Comparison of ENCODE assay signal across 10 cellular contexts in the genomic region with DNA sequence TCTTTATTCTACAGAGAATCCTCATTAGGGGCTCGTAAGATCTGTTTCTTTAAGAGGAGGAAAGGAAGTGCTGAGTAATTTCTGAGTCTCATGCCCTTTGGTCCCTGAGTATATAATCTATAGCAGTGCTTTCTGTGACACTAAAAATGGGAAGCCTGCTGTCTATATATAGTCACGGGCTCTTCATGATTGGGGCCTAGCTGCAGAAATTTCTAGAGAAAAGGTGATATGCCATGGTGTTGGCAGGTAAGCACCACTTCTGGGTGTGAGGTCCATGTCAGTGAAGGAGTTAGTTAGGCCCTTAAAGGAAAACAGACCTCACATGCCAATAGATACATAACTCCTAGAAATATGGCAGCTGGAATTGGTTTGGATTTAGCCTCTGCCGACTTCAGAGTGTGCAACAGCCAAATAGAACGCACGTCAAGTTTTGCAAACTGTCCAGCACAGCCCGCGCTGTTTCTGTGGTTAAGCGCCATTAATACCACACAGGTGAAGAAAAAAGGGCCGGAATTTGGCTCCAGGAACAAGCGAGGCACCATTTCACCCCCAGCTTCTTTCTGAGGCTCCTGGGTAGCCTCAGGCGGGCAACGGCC.
DNase-seq lines count a peak whose midpoint lies in the region; ATAC-seq and TF ChIP-seq lines count a peak whose summit lies in the region.
"Had no signal": no experiment of that assay in that cellular context is flagged by ENCODE, and none has a peak within 500 bp of the region (broad histone marks: within the 10 kb centered on the region; RNA-seq: fewer than 3 reads in every experiment).

No MANE protein-coding gene starts in this region.

- peaks cover 46% of the 10 kb centered on the region for H3K4me1 Mint-ChIP-seq in nephron progenitor cell

- peak overlapping the region; percentile 80 for H3K4me3 Mint-ChIP-seq in nephron progenitor cell

- DNase-seq in BE2C (no peak), MG63 (no peak), nephron progenitor cell (no peak), MM.1S (no peak), ecto neural progenitor cell (ENCODE audit: low spot score) (no peak), GF-D8 (lab: John Stamatoyannopoulos, UW) (no peak)

- H3K9ac ChIP-seq in duodenal mucosa (ENCODE audit: low read depth in 1 of 2, low read length in 2 of 2) (peak overlapping the region; percentile 78 to 89), MM.1S (ENCODE audit: low read length) (no peak overlapping the region)
- H3K9ac ChIP-seq: KMS-11 had no signal

- no peaks in the 10 kb centered on the region for H3K9me2 ChIP-seq in MM.1S (replicated peaks; ENCODE audit: insufficient read depth, low read length)

- peak overlapping the region; percentile 95 for H3K27ac ChIP-seq in duodenal mucosa (ENCODE audit: low read depth, low read length)
- H3K27ac ChIP-seq in MM.1S (ENCODE audit: low read length), result no peak overlapping the region
- H3K27ac ChIP-seq: KMS-11 had no signal

- no peaks in the 10 kb centered on the region for H3K79me2 ChIP-seq in MM.1S (ENCODE audit: low read length)

- H3K27me3 Mint-ChIP-seq in nephron progenitor cell (ENCODE audit: low read depth, poor library complexity), result peaks cover 7% of the 10 kb centered on the region

- no peaks in the 10 kb centered on the region for H4K20me1 ChIP-seq in MM.1S (ENCODE audit: insufficient read depth, low read length)

- H3K9me3 Mint-ChIP-seq in nephron progenitor cell, result peaks cover 4% of the 10 kb centered on the region
- H3K9me3 Mint-ChIP-seq: activated naive CD4-positive, alpha-beta T cell treated with anti-CD3 and anti-CD28 coated beads, Interleukin-2, amount 50 U/mL, for 72 hours had no signal

- no peak for TF ChIP-seq CTCF in BE2C (IDR thresholded peaks at IDR 0.05; ENCODE audit: low read depth, low read length)
- TF ChIP-seq CTCF in nephron progenitor cell (IDR thresholded peaks at IDR 0.05), result no peak
- no peak for TF ChIP-seq CTCF in MM.1S (IDR thresholded peaks at IDR 0.05; ENCODE audit: low read length)

- H3K36me3 ChIP-seq in BE2C (no peaks in the 10 kb centered on the region), MG63 (no peaks in the 10 kb centered on the region), duodenal mucosa (ENCODE audit: control insufficient read depth in 1 of 2, insufficient read depth in 2 of 2, low read length in 2 of 2) (peaks cover 0 to 4% of the 10 kb centered on the region in 2 donors), MM.1S (replicated peaks; ENCODE audit: insufficient read depth, low read length) (no peaks in the 10 kb centered on the region)

- H3K9me3 ChIP-seq in BE2C, result no peaks in the 10 kb centered on the region
- H3K9me3 ChIP-seq in MG63, result no peaks in the 10 kb centered on the region
- H3K9me3 ChIP-seq in duodenal mucosa (ENCODE audit: control insufficient read depth in 1 of 2, low read length in 2 of 2), result no peaks in the 10 kb centered on the region
- H3K9me3 ChIP-seq in MM.1S (replicated peaks; ENCODE audit: insufficient read depth, low read length), result no peaks in the 10 kb centered on the region

- H3K4me2 ChIP-seq in MM.1S (ENCODE audit: low read depth, low read length), result no peak overlapping the region
- H3K4me2 ChIP-seq: KMS-11 had no signal

- no peak overlapping the region for H2AFZ ChIP-seq in MM.1S (ENCODE audit: low read length)

- H3F3A ChIP-seq in MM.1S (ENCODE audit: insufficient read depth, low read length), result no peaks in the 10 kb centered on the region

- H3K4me3 ChIP-seq in BE2C (ENCODE audit: low read depth, low read length), result peak overlapping the region; percentile 77
- H3K4me3 ChIP-seq in MG63, result peak overlapping the region; percentile 97
- peak overlapping the region; percentile 72 to 76 for H3K4me3 ChIP-seq in duodenal mucosa (ENCODE audit: low read depth in 1 of 2, low read length in 2 of 2)
- no peak overlapping the region for H3K4me3 ChIP-seq in MM.1S (ENCODE audit: low read length)

- H3K4me1 ChIP-seq in BE2C (no peaks in the 10 kb centered on the region), duodenal mucosa (ENCODE audit: control insufficient read depth in 1 of 2, insufficient read depth in 2 of 2, low read length in 2 of 2) (peaks cover 24 to 29% of the 10 kb centered on the region in 2 donors), MM.1S (ENCODE audit: low read length) (no peaks in the 10 kb centered on the region)

- no peak for ATAC-seq in HG02970 (IDR thresholded peaks at IDR 0.05; ENCODE audit: low FRiP score, unreplicated experiment)

- peaks cover 22% of the 10 kb centered on the region for H3K36me3 Mint-ChIP-seq in nephron progenitor cell (ENCODE audit: low read depth)
- H3K36me3 Mint-ChIP-seq: activated naive CD4-positive, alpha-beta T cell treated with anti-CD3 and anti-CD28 coated beads, Interleukin-2, amount 50 U/mL, for 72 hours had no signal

- peak overlapping the region; percentile 39 for H3K27ac Mint-ChIP-seq in nephron progenitor cell
- H3K27ac Mint-ChIP-seq: activated naive CD4-positive, alpha-beta T cell treated with anti-CD3 and anti-CD28 coated beads, Interleukin-2, amount 50 U/mL, for 72 hours had no signal

- no peaks in the 10 kb centered on the region for H3K27me3 ChIP-seq in BE2C
- no peaks in the 10 kb centered on the region for H3K27me3 ChIP-seq in MG63
- no peaks in the 10 kb centered on the region for H3K27me3 ChIP-seq in duodenal mucosa (ENCODE audit: control insufficient read depth in 1 of 2, insufficient read depth in 2 of 2, low read length in 2 of 2)
- no peaks in the 10 kb centered on the region for H3K27me3 ChIP-seq in MM.1S (replicated peaks; ENCODE audit: insufficient read depth, low read length)
